Comparison of ENCODE assay signal across 11 cellular contexts in the genomic region with DNA sequence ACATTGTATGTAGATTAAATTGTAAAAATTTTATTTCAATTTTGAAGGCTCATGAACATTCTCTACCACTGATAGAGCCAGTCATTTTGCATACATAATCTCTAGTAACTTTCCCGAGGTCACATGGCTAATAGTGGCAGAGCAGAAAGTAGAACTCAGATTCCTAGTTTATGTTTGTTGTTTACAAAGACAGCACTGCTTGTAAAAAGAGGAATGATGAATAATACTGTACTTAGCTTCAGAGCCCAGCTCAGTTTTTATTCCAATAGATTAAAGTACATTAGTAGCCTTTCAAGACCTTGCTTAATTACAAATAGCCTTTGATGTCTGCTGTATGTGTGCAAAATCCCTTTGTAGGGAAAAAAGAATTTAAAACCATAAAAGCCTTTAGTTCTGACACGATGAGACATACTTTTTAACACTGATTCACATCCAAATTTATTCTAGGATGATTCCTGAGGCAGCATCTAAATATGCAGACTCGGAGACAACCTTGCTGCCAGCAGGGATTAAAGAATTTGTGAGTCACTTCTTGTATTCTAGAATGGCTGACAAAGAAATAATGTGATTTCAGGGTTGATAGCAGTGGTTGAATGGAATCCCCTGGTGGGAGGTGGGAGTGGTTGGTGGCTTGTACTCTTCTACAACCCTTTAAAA.
DNase-seq lines count a peak whose midpoint lies in the region; ATAC-seq, FAIRE-seq and TF ChIP-seq lines count a peak whose summit lies in the region.
"Had no signal": no experiment of that assay in that cellular context is flagged by ENCODE, and none has a peak within 500 bp of the region (broad histone marks: within the 10 kb centered on the region; RNA-seq: fewer than 3 reads in every experiment).

No MANE protein-coding gene starts in this region.

- TF ChIP-seq CTCF in AG09319 (IDR thresholded peaks at IDR 0.05; ENCODE audit: low read depth, low read length) = no peak
- TF ChIP-seq CTCF in choroid plexus epithelial cell (conservative IDR thresholded peaks at IDR 0.05; ENCODE audit: low read depth, low read length) = peak; percentile 20
- no peak for TF ChIP-seq CTCF in left lung (IDR thresholded peaks at IDR 0.05)
- no peak for TF ChIP-seq CTCF in WERI-Rb-1 (IDR thresholded peaks at IDR 0.05; ENCODE audit: low read depth, low read length)
- TF ChIP-seq CTCF in GM10248 (IDR thresholded peaks at IDR 0.05; ENCODE audit: control extremely low read depth, extremely low read depth, low read depth, missing control alignments) = no peak

- POLR2A ChIA-PET in GM10248 (lab: Yijun Ruan, JAX) = no interaction called here

- H3K36me3 ChIP-seq in left lung = no peaks in the 10 kb centered on the region
- H3K36me3 ChIP-seq in WERI-Rb-1 = no peaks in the 10 kb centered on the region

- H3K27me3 ChIP-seq in left lung = no peaks in the 10 kb centered on the region
- H3K27me3 ChIP-seq in WERI-Rb-1 (ENCODE audit: insufficient read depth, low read depth, severe bottlenecking) = no peaks in the 10 kb centered on the region

- H3K27ac ChIP-seq in left lung = no peak overlapping the region
- H3K27ac ChIP-seq in WERI-Rb-1 = no peak overlapping the region

- FAIRE-seq in GM19239 (lab: Jason Lieb, UNC) = no peak

- CTCF ChIA-PET in GM10248 (lab: Yijun Ruan, JAX) = interaction anchor here (1.3 kb wide), 1 partner anchor 17 kb away, joined by 3 read pairs; no protein-coding TSS in a partner anchor

- intact Hi-C loops in left lung (cut with DNase I) = no loop called here

- H3K9me3 ChIP-seq in left lung = peaks cover 0 to 3% of the 10 kb centered on the region in 2 donors
- H3K9me3 ChIP-seq in WERI-Rb-1 (ENCODE audit: severe bottlenecking) = no peaks in the 10 kb centered on the region

- DNase-seq in AG09319 (ENCODE audit: extremely low read depth, low read depth) (peak; percentile 23), LHCN-M2 (ENCODE audit: low read depth) (peak; percentile 98), choroid plexus epithelial cell (ENCODE audit: low read depth) (peak; percentile 93), left lung (no peak), OCI-M2 (lab: John Stamatoyannopoulos, UW; ENCODE audit: unreplicated experiment) (no peak), WERI-Rb-1 (no peak), GM19239 (ENCODE audit: insufficient read length, low spot score) (no peak), GM10248 (ENCODE audit: extremely low spot score) (no peak)
- DNase-seq: DND-41, NCI-H1105 treated with DMSO at 0.1 percent for 48 hours had no signal

- peaks cover 0 to 10% of the 10 kb centered on the region in 2 donors for H3K4me1 ChIP-seq in left lung

- ATAC-seq in left lung = peak; percentile 40
- ATAC-seq: sciatic nerve had no signal

- H3K4me3 ChIP-seq in choroid plexus epithelial cell (ENCODE audit: low read depth, low read length) (no peak overlapping the region), left lung (no peak overlapping the region), WERI-Rb-1 (ENCODE audit: low read depth, low read length) (no peak overlapping the region)

Comparison
In these comparisons a context has a peak if more than half of its experiments do, and no peak if none do; other contexts are left out.
1. DNase-seq: peak in AG09319 (single experiment), LHCN-M2 (single experiment) and choroid plexus epithelial cell (single experiment); none in left lung (0 of 2), OCI-M2 (single experiment), WERI-Rb-1 (single experiment), GM19239 (single experiment) and GM10248 (single experiment).